Comparison of ENCODE assay signal across 9 cellular contexts in the genomic region with DNA sequence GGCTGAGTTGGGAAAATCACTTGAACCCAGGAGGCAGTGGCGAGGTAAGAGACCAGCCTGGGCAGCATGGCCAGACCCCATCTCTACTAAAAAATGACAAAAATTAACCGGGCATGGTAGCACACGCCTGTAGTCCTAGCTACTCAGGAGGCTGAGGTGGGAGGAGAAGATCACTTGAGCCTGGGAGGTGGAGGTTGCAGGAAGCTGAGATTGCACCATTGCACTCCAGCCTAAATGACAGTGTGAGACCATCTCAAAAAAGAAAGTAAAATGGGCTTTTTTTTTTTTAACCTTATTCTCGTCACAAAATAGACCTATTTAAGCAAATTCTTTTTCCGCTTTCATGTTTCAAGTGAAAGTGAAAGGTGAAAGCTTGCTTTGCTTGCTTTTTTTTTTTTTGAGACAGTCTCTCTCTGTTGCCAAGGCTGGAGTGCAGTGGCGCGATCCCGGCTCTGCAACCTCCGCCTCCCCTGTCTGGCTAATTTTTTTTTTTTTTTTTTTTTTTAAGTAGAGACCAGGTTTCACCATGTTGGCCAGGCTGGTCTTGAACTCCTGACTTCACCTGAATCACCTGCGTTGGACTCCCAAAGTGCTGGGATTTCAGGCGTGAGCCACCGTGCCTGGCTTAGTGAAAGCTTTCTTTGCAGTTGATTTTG. TPM values are rescaled to one million over a fixed set of nuclear protein-coding genes. Genes with fewer than 3 reads are reported as not detected.
DNase-seq lines count a peak whose midpoint lies in the region; ATAC-seq, FAIRE-seq and TF ChIP-seq lines count a peak whose summit lies in the region.
"Had no signal": no experiment of that assay in that cellular context is flagged by ENCODE, and none has a peak within 500 bp of the region (broad histone marks: within the 10 kb centered on the region; RNA-seq: fewer than 3 reads in every experiment).

No MANE protein-coding gene starts in this region.

- no peak overlapping the region for H2AFZ ChIP-seq in SK-N-SH (ENCODE audit: low read depth)
- H2AFZ ChIP-seq in astrocyte (ENCODE audit: low read depth, low read length) = no peak overlapping the region
- no peak overlapping the region for H2AFZ ChIP-seq in smooth muscle cell (ENCODE audit: low read depth)

- H3K9me3 ChIP-seq in SK-N-SH (no peaks in the 10 kb centered on the region), astrocyte (ENCODE audit: insufficient read depth, low read depth, low read length) (no peaks in the 10 kb centered on the region), smooth muscle cell (replicated peaks; ENCODE audit: low read depth) (no peaks in the 10 kb centered on the region)
- H3K9me3 ChIP-seq: A549 had no signal

- H3K4me1 Mint-ChIP-seq in astrocyte (ENCODE audit: low read depth, unreplicated experiment) = peaks cover 14% of the 10 kb centered on the region

- ATAC-seq in SK-N-SH treated with all-trans-retinoic acid at 6 μM for 48 hours = no peak
- ATAC-seq: A549 had no signal

- H3K4me1 ChIP-seq in SK-N-SH (ENCODE audit: control insufficient read depth in 1 of 2, insufficient read depth in 2 of 2, low read depth in 1 of 2, low read length in 1 of 2) (peaks cover 0 to 8% of the 10 kb centered on the region in 2 experiments; a peak in 2 of 4 replicates), astrocyte (ENCODE audit: insufficient read depth, low read length) (peaks cover 16% of the 10 kb centered on the region), smooth muscle cell (ENCODE audit: low read depth) (peaks cover 21% of the 10 kb centered on the region)

- CTCF ChIA-PET in SK-N-SH (lab: Yijun Ruan, JAX) = interaction anchor here (1.0 to 1.6 kb wide), 2 partner anchors 10 to 20 kb away, joined by 3 to 5 read pairs; no protein-coding TSS in a partner anchor

- WGBS in SK-N-SH (ENCODE audit: low lambda C conversion rate) = 87% methylated on average over 12 of the region's 12 CpGs
- WGBS in smooth muscle cell (ENCODE audit: low lambda C conversion rate) = 95% methylated on average over 12 of the region's 12 CpGs

- no peaks in the 10 kb centered on the region for H3K9me2 ChIP-seq in SK-N-SH

- no peak for TF ChIP-seq EP300 in SK-N-SH (IDR thresholded peaks at IDR 0.05; ENCODE audit: borderline replicate concordance in 1 of 2, low read depth in 1 of 2, low read length in 1 of 2)

- H3K4me3 Mint-ChIP-seq in astrocyte (ENCODE audit: unreplicated experiment) = no peak overlapping the region

- DNase-seq in SK-N-SH (no peak), astrocyte (ENCODE audit: low read depth) (peak; percentile 5), smooth muscle cell (lab: John Stamatoyannopoulos, UW; ENCODE audit: unreplicated experiment) (no peak), G401 (ENCODE audit: low spot score) (no peak), NCI-H1436 (lab: John Stamatoyannopoulos, UW) (no peak), NCI-H345 (lab: John Stamatoyannopoulos, UW) (no peak)
- DNase-seq in Jurkat, Clone E6-1 (ENCODE audit: low read depth, low spot score) = peak; percentile 49

- H3K36me3 Mint-ChIP-seq in astrocyte (ENCODE audit: low read depth, unreplicated experiment) = peaks cover 2% of the 10 kb centered on the region

- no peak for TF ChIP-seq RAD21 in SK-N-SH (IDR thresholded peaks at IDR 0.05; ENCODE audit: low read length)

- H3K4me2 ChIP-seq in SK-N-SH = peak overlapping the region; percentile 90; the same call in 1 of the 2 replicates
- peak overlapping the region; percentile 67 for H3K4me2 ChIP-seq in astrocyte (ENCODE audit: low read length)
- H3K4me2 ChIP-seq in smooth muscle cell = peak overlapping the region; percentile 98
- H3K4me2 ChIP-seq: A549 had no signal

- POLR2A ChIA-PET in SK-N-SH (lab: Yijun Ruan, JAX) = no interaction called here

- TF ChIP-seq CTCF in SK-N-SH (IDR thresholded peaks at IDR 0.05) (no peak), astrocyte (IDR thresholded peaks at IDR 0.05; ENCODE audit: insufficient read depth, low read depth, low read length) (no peak), smooth muscle cell (IDR thresholded peaks at IDR 0.05; ENCODE audit: borderline replicate concordance, insufficient read depth, poor library complexity, severe bottlenecking) (no peak)

- in situ Hi-C loops in G401 (cut with HindIII; ENCODE audit: low sequenced_read_pairs) = no loop called here

- peaks cover 74% of the 10 kb centered on the region for H4K20me1 ChIP-seq in SK-N-SH (ENCODE audit: insufficient read depth)
- peaks cover 79% of the 10 kb centered on the region for H4K20me1 ChIP-seq in astrocyte (ENCODE audit: insufficient read depth, low read length)
- peaks cover 80% of the 10 kb centered on the region for H4K20me1 ChIP-seq in smooth muscle cell (ENCODE audit: low read depth)

- H3K27ac ChIP-seq in SK-N-SH (ENCODE audit: low read depth in 2 of 2, low read length in 1 of 2) (no peak overlapping the region), astrocyte (ENCODE audit: low read depth, low read length) (no peak overlapping the region), smooth muscle cell (ENCODE audit: low read depth) (no peak overlapping the region)
- H3K27ac ChIP-seq: A549 had no signal

- no peak for FAIRE-seq in astrocyte (lab: Jason Lieb, UNC)
- FAIRE-seq: A549 had no signal

- no peak overlapping the region for H3K27ac Mint-ChIP-seq in astrocyte (ENCODE audit: unreplicated experiment)

- H3F3A ChIP-seq in SK-N-SH (replicated peaks; ENCODE audit: insufficient read depth) (no peaks in the 10 kb centered on the region), smooth muscle cell (ENCODE audit: low read depth) (no peaks in the 10 kb centered on the region)

- H3K4me3 ChIP-seq in SK-N-SH (ENCODE audit: low read depth in 2 of 2, low read length in 1 of 2) = no peak overlapping the region
- no peak overlapping the region for H3K4me3 ChIP-seq in Jurkat, Clone E6-1 (ENCODE audit: low read length)
- no peak overlapping the region for H3K4me3 ChIP-seq in astrocyte (ENCODE audit: insufficient read depth, low read depth, low read length)
- no peak overlapping the region for H3K4me3 ChIP-seq in smooth muscle cell
- H3K4me3 ChIP-seq: A549 had no signal

- peaks cover 14 to 34% of the 10 kb centered on the region in 2 experiments for H3K36me3 ChIP-seq in SK-N-SH (replicated peaks in 1 of 2; ENCODE audit: control insufficient read depth in 1 of 2, insufficient read depth in 2 of 2, low read length in 1 of 2)
- H3K36me3 ChIP-seq in astrocyte (ENCODE audit: insufficient read depth, low read length) = peaks cover 24% of the 10 kb centered on the region
- H3K36me3 ChIP-seq in smooth muscle cell (ENCODE audit: low read depth) = no peaks in the 10 kb centered on the region

- no peaks in the 10 kb centered on the region for H3K27me3 ChIP-seq in SK-N-SH (ENCODE audit: insufficient read depth)
- H3K27me3 ChIP-seq in astrocyte (ENCODE audit: insufficient read depth, low read length) = no peaks in the 10 kb centered on the region
- no peaks in the 10 kb centered on the region for H3K27me3 ChIP-seq in smooth muscle cell (ENCODE audit: low read depth)

- H3K27me3 Mint-ChIP-seq in astrocyte (ENCODE audit: low read depth, unreplicated experiment) = no peaks in the 10 kb centered on the region

- H3K79me2 ChIP-seq in SK-N-SH (ENCODE audit: insufficient read depth) = peaks cover 86% of the 10 kb centered on the region
- H3K79me2 ChIP-seq in astrocyte (ENCODE audit: insufficient read depth, low read length) = peaks cover 87% of the 10 kb centered on the region
- H3K79me2 ChIP-seq in smooth muscle cell (ENCODE audit: low read depth) = peaks cover 83% of the 10 kb centered on the region

- H3K9me3 Mint-ChIP-seq in astrocyte (ENCODE audit: unreplicated experiment) = no peaks in the 10 kb centered on the region

- H3K9ac ChIP-seq in SK-N-SH (no peak overlapping the region), astrocyte (ENCODE audit: low read length) (peak overlapping the region; percentile 14), smooth muscle cell (ENCODE audit: low read depth) (no peak overlapping the region)

RNA-seq across cellular contexts. Expression of gene PDIA3, which starts 3.6 kb away (rescaled TPM):
- polyA plus RNA-seq in SK-N-SH (2012; rRNA removed) = 131 and 177 TPM in 2 replicates
- 284 and 365 TPM in 2 replicates for polyA plus RNA-seq in SK-N-SH (2012; cell fraction: cytosol; rRNA removed)
- polyA plus RNA-seq in SK-N-SH (2012; cell fraction: nucleus; rRNA removed) = 51.5 and 158 TPM in 2 replicates
- polyA plus RNA-seq in Jurkat, Clone E6-1 (2012; ENCODE audit: insufficient read depth, insufficient read length) = 230 TPM
- total RNA-seq in astrocyte = 777 and 911 TPM in 2 replicates
- total RNA-seq in smooth muscle cell = 309 and 390 TPM in 2 replicates
- 907 and 1,212 TPM in 2 replicates for polyA plus RNA-seq in smooth muscle cell
- 234 and 317 TPM in 2 replicates for total RNA-seq in G401 (2014; rRNA removed; shearing (Covaris generic))

RNA-seq across cellular contexts. Expression of gene ELL3, which starts 26.9 kb away (rescaled TPM):
- polyA plus RNA-seq in SK-N-SH (2012; rRNA removed) (0.67 and 0.89 TPM in 2 replicates), smooth muscle cell (0.25 and 3.2 TPM in 2 replicates)
- polyA plus RNA-seq in SK-N-SH (2012; cell fraction: cytosol; rRNA removed) = 0.63 and 0.64 TPM in 2 replicates
- 2.2 and 3.7 TPM in 2 replicates for polyA plus RNA-seq in SK-N-SH (2012; cell fraction: nucleus; rRNA removed)
- 5.3 TPM for polyA plus RNA-seq in Jurkat, Clone E6-1 (2012; ENCODE audit: insufficient read depth, insufficient read length)
- total RNA-seq in astrocyte (3.2 and 3.8 TPM in 2 replicates), smooth muscle cell (1.1 and 3.7 TPM in 2 replicates)
- 44.6 and 51.2 TPM in 2 replicates for total RNA-seq in G401 (2014; rRNA removed; shearing (Covaris generic))

RNA-seq across cellular contexts. Expression of gene SERF2, which starts 42.3 kb away (rescaled TPM):
- polyA plus RNA-seq in SK-N-SH (2012; rRNA removed) = 935 and 1,369 TPM in 2 replicates
- polyA plus RNA-seq in SK-N-SH (2012; cell fraction: cytosol; rRNA removed) = 948 and 1,077 TPM in 2 replicates
- 611 and 1,260 TPM in 2 replicates for polyA plus RNA-seq in SK-N-SH (2012; cell fraction: nucleus; rRNA removed)
- 1,116 TPM for polyA plus RNA-seq in Jurkat, Clone E6-1 (2012; ENCODE audit: insufficient read depth, insufficient read length)
- 933 and 945 TPM in 2 replicates for total RNA-seq in astrocyte
- 1,247 and 1,277 TPM in 2 replicates for total RNA-seq in smooth muscle cell
- 2,168 and 2,420 TPM in 2 replicates for polyA plus RNA-seq in smooth muscle cell
- total RNA-seq in G401 (2014; rRNA removed; shearing (Covaris generic)) = 1,258 and 1,589 TPM in 2 replicates

RNA-seq across cellular contexts. Expression of gene SERINC4, which starts 50.2 kb away (rescaled TPM):
- polyA plus RNA-seq in SK-N-SH (2012; rRNA removed) (0.05 TPM in 1 of 2 replicates, not detected in the other), smooth muscle cell (0.17 TPM in 1 of 2 replicates, not detected in the other)
- 0.04 and 0.05 TPM in 2 replicates for polyA plus RNA-seq in SK-N-SH (2012; cell fraction: cytosol; rRNA removed)
- 0.24 and 0.29 TPM in 2 replicates for polyA plus RNA-seq in SK-N-SH (2012; cell fraction: nucleus; rRNA removed)
- polyA plus RNA-seq in Jurkat, Clone E6-1 (2012; ENCODE audit: insufficient read depth, insufficient read length) = 2.6 TPM
- total RNA-seq in astrocyte (0.30 TPM in 1 of 2 replicates, not detected in the other), smooth muscle cell (not detected in 2 replicates)
- not detected in 2 replicates for total RNA-seq in G401 (2014; rRNA removed; shearing (Covaris generic))

RNA-seq across cellular contexts. Expression of gene HYPK, which starts 50.6 kb away (rescaled TPM):
- 8.9 and 11.5 TPM in 2 replicates for polyA plus RNA-seq in SK-N-SH (2012; rRNA removed)
- polyA plus RNA-seq in SK-N-SH (2012; cell fraction: cytosol; rRNA removed) = 13.5 and 25.3 TPM in 2 replicates
- polyA plus RNA-seq in SK-N-SH (2012; cell fraction: nucleus; rRNA removed) = 18.5 and 26.1 TPM in 2 replicates
- polyA plus RNA-seq in Jurkat, Clone E6-1 (2012; ENCODE audit: insufficient read depth, insufficient read length) = 116 TPM
- total RNA-seq in astrocyte = 13.7 and 15.7 TPM in 2 replicates
- 14.6 and 14.7 TPM in 2 replicates for total RNA-seq in smooth muscle cell
- polyA plus RNA-seq in smooth muscle cell = 7.3 and 20.2 TPM in 2 replicates
- total RNA-seq in G401 (2014; rRNA removed; shearing (Covaris generic)) = 2.2 and 2.6 TPM in 2 replicates

Comparison
In these comparisons a context has a peak if more than half of its experiments do, and no peak if none do; other contexts are left out.
1. DNase-seq: peak in Jurkat, Clone E6-1 (single experiment) and astrocyte (single experiment); none in SK-N-SH (single experiment), smooth muscle cell (single experiment), G401 (single experiment), NCI-H1436 (single experiment) and NCI-H345 (single experiment).
2. Peak in every context shown above with its lines, with median percentiles within 50 percentile points of each other: H3K4me2 ChIP-seq.